2 cellular contexts compared by ENCODE assay signal in genomic region chr9:137190315-137190853, GRCh38.
TF ChIP-seq lines count a peak whose summit lies in the region.

No MANE protein-coding gene starts in this region.

TF ChIP-seq in A549, 52 proteins besides CTCF, POLR2A, EP300 and RAD21:
- TF ChIP-seq ZNF302 (CRISPR knock-in tag; IDR thresholded peaks at IDR 0.05) (no peak), CEBPB (IDR thresholded peaks at IDR 0.05) (no peak), ELK1 (IDR thresholded peaks at IDR 0.05; ENCODE audit: low read depth, low read length) (no peak), NPAS2 (CRISPR knock-in tag; IDR thresholded peaks at IDR 0.05; ENCODE audit: borderline replicate concordance) (no peak), MAX (IDR thresholded peaks at IDR 0.05) (no peak), MYC (IDR thresholded peaks at IDR 0.05; ENCODE audit: borderline replicate concordance, low read length) (no peak), POLR2AphosphoS2 (conservative IDR thresholded peaks at IDR 0.05; ENCODE audit: low read length) (no peak), KDM1A (IDR thresholded peaks at IDR 0.05; ENCODE audit: low read depth) (no peak)

TF ChIP-seq in HCT116, 20 proteins besides CTCF, POLR2A, EP300 and RAD21:
- 0 out of 2 replicates have a peak, but pooled peaks have one; percentile 22 for TF ChIP-seq POLR2AphosphoS5 (IDR thresholded peaks at IDR 0.05; ENCODE audit: low read depth, low read length)
- no peak for TF ChIP-seq REST (IDR thresholded peaks at IDR 0.05; ENCODE audit: low read depth)
